15 cellular contexts compared by ENCODE assay signal in genomic region chr6:155352130-155352420, GRCh38. TPM values are rescaled to one million over a fixed set of nuclear protein-coding genes. Genes with fewer than 3 reads are reported as not detected.
DNase-seq lines count a peak whose midpoint lies in the region; ATAC-seq and TF ChIP-seq lines count a peak whose summit lies in the region.
"Had no signal": no experiment of that assay in that cellular context is flagged by ENCODE, and none has a peak within 500 bp of the region (broad histone marks: within the 10 kb centered on the region; RNA-seq: fewer than 3 reads in every experiment).

No MANE protein-coding gene starts in this region.

- peaks cover 62% of the 10 kb centered on the region for H3K9me3 ChIP-seq in DOHH2 (ENCODE audit: control insufficient read depth, insufficient read depth, low read length)
- peaks cover 40% of the 10 kb centered on the region for H3K9me3 ChIP-seq in OCI-LY7 (ENCODE audit: low read length)
- H3K9me3 ChIP-seq in osteoblast (ENCODE audit: low read depth, low read length) = peaks cover 5% of the 10 kb centered on the region

- H3K4me2 ChIP-seq in DOHH2 (ENCODE audit: low read length) (peak overlapping the region; percentile 45), OCI-LY7 (ENCODE audit: low read length) (0 out of 2 replicates have a peak overlapping the region, but pooled peaks have one; percentile 49), osteoblast (ENCODE audit: insufficient read depth, low read length) (no peak overlapping the region)

- H3K79me2 ChIP-seq in DOHH2 (ENCODE audit: control insufficient read depth, low read length) (no peaks in the 10 kb centered on the region), OCI-LY7 (ENCODE audit: insufficient read depth, low read depth, low read length) (no peaks in the 10 kb centered on the region), osteoblast (ENCODE audit: insufficient read depth, low read length) (no peaks in the 10 kb centered on the region)

- intact Hi-C loops in OCI-LY7 (cut with micrococcal nuclease; ENCODE audit: unreplicated experiment) = no loop called here

- H4K20me1 ChIP-seq in DOHH2 (ENCODE audit: control insufficient read depth, insufficient read depth, low read depth, low read length) (no peaks in the 10 kb centered on the region), OCI-LY7 (ENCODE audit: insufficient read depth, low read length) (no peaks in the 10 kb centered on the region), osteoblast (ENCODE audit: insufficient read depth, low read length) (no peaks in the 10 kb centered on the region)

- ATAC-seq in GM18505 (IDR thresholded peaks at IDR 0.05; ENCODE audit: unreplicated experiment) = no peak

- no peak for TF ChIP-seq POLR2A in GM18505 (IDR thresholded peaks at IDR 0.05; ENCODE audit: borderline replicate concordance, extremely low read depth, insufficient read depth, insufficient read length)

- peak overlapping the region; percentile 88 for H3K27ac ChIP-seq in DOHH2 (ENCODE audit: low read depth, low read length)
- peak overlapping the region; percentile 73 for H3K27ac ChIP-seq in OCI-LY7 (ENCODE audit: low read depth, low read length, poor library complexity, severe bottlenecking)
- H3K27ac ChIP-seq in osteoblast (ENCODE audit: low read depth, low read length) = peak overlapping the region; percentile 64
- H3K27ac ChIP-seq in substantia nigra (ENCODE audit: low read depth, low read length, poor library complexity, severe bottlenecking) = no peak overlapping the region
- H3K27ac ChIP-seq: C4-2B, HL-60 had no signal

- H3K36me3 ChIP-seq in DOHH2 (ENCODE audit: control insufficient read depth, low read length) (peaks cover 65% of the 10 kb centered on the region), OCI-LY7 (ENCODE audit: insufficient read depth, low read length) (peaks cover 20% of the 10 kb centered on the region), osteoblast (ENCODE audit: insufficient read depth, low read length) (no peaks in the 10 kb centered on the region)
- H3K36me3 ChIP-seq: HAP-1 had no signal

- H2AFZ ChIP-seq in OCI-LY7 (ENCODE audit: low read length) = peak overlapping the region; percentile 62; the same call in 1 of the 2 replicates
- H2AFZ ChIP-seq in osteoblast (ENCODE audit: low read length) = no peak overlapping the region

- peaks cover 11% of the 10 kb centered on the region for H3F3A ChIP-seq in DOHH2 (ENCODE audit: control insufficient read depth, insufficient read depth)

- TF ChIP-seq CTCF in DOHH2 (IDR thresholded peaks at IDR 0.05; ENCODE audit: low read depth, low read length, poor library complexity, severe bottlenecking) (no peak), OCI-LY7 (conservative IDR thresholded peaks at IDR 0.05; ENCODE audit: low read length) (no peak), osteoblast (IDR thresholded peaks at IDR 0.05; ENCODE audit: extremely low read depth, low read depth, low read length) (no peak)

- H3K27me3 ChIP-seq in DOHH2 (ENCODE audit: control insufficient read depth, low read length) (no peaks in the 10 kb centered on the region), osteoblast (ENCODE audit: insufficient read depth, low read length) (no peaks in the 10 kb centered on the region)

- BruUV-seq in OCI-LY7 (replicated peaks; lab: Mats Ljungman, UMichigan) = no TSS peak

- POLR2A ChIA-PET in OCI-LY7 (lab: Charles Lee) = interaction anchor here (0.5 to 2.4 kb wide), 4 partner anchors 9 to 756 kb away, joined by 3 to 13 read pairs (median 8); no protein-coding TSS in a partner anchor

- CTCF ChIA-PET in OCI-LY7 (lab: Charles Lee; ENCODE audit: unreplicated experiment) = no interaction called here

- H3K4me3 ChIP-seq in DOHH2 (ENCODE audit: low read length) (peak overlapping the region; percentile 25), OCI-LY7 (ENCODE audit: low read depth, low read length, poor library complexity, severe bottlenecking) (no peak overlapping the region), osteoblast (ENCODE audit: insufficient read depth, low read length) (no peak overlapping the region)
- H3K4me3 ChIP-seq: HAP-1 had no signal

- H3K9me2 ChIP-seq in DOHH2 (replicated peaks; ENCODE audit: control insufficient read depth, low read length) = no peaks in the 10 kb centered on the region
- no peaks in the 10 kb centered on the region for H3K9me2 ChIP-seq in OCI-LY7 (ENCODE audit: insufficient read depth, low read length)

- DNase-seq in OCI-LY7 (ENCODE audit: low spot score) = no peak
- DNase-seq in osteoblast (ENCODE audit: insufficient read length, low spot score, missing footprints) = no peak
- DNase-seq in RPMI8226 = no peak
- DNase-seq in HK-2 (ENCODE audit: unreplicated experiment) = no peak
- no peak for DNase-seq in substantia nigra (lab: John Stamatoyannopoulos, UW)
- DNase-seq: ACHN; CD4-positive, alpha-beta memory T cell; DMS79; EL; Karpas-422 had no signal

- H3K4me1 ChIP-seq in DOHH2 (ENCODE audit: control insufficient read depth, low read length) = peaks cover 66% of the 10 kb centered on the region
- H3K4me1 ChIP-seq in OCI-LY7 (ENCODE audit: insufficient read depth, low read length, poor library complexity, severe bottlenecking) = peaks cover 30% of the 10 kb centered on the region
- peaks cover 15% of the 10 kb centered on the region for H3K4me1 ChIP-seq in osteoblast (ENCODE audit: insufficient read depth, low read length)
- H3K4me1 ChIP-seq: HAP-1 had no signal

RNA-seq across cellular contexts. Expression of gene TFB1M, which starts 37.8 kb away (rescaled TPM):
- 33.0 and 34.8 TPM in 2 replicates for total RNA-seq in OCI-LY7 (2014; rRNA removed; shearing (Covaris generic))
- total RNA-seq in OCI-LY7 (2022) = 52.8 and 62.8 TPM in 2 replicates
- total RNA-seq in osteoblast = 18.8 and 23.3 TPM in 2 replicates
